23 cellular contexts compared by ENCODE assay signal in the genomic region with DNA sequence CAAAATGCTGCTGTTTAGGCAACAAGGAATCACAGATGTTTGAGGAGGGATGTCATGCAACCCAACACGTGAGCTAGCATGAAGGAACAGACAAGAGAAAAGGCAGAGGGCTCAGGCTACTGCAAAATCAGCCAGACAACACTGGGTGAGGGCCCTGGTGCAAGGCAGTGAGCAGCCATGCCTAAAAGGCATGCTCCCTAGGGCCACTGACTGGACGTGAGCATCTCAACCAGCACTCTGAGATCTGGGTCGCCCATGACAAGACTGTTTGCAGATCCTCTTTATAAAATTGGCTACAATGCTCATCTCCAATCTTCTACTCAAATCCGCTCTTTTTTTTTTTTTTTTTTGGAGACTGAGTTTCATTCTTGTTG. TPM values are rescaled to one million over a fixed set of nuclear protein-coding genes. Genes with fewer than 3 reads are reported as not detected.
"Had no signal": no experiment of that assay in that cellular context is flagged by ENCODE, and none has a peak within 500 bp of the region (broad histone marks: within the 10 kb centered on the region; RNA-seq: fewer than 3 reads in every experiment).

No MANE protein-coding gene starts in this region.

- H3K27ac Mint-ChIP-seq: activated CD4-positive, alpha-beta T cell treated with anti-CD3 and anti-CD28 coated beads for 36 hours; activated naive CD8-positive, alpha-beta T cell; activated T-helper 1 cell treated with anti-CD3 and anti-CD28 coated beads, Interleukin-12 subunit alpha, Interleukin-12 subunit beta, Interleukin-2, Interleukin-4 antibody, amounts not matched to agents 30 ng/mL and 10 ng/mL and 1 ng/mL, durations not matched to agents 14 hours and 24 hours and 36 hours; WTC11 had no signal

- H3K4me3 Mint-ChIP-seq: activated CD4-positive, alpha-beta T cell treated with anti-CD3 and anti-CD28 coated beads for 36 hours; activated naive CD8-positive, alpha-beta T cell; activated T-helper 1 cell treated with anti-CD3 and anti-CD28 coated beads, Interleukin-12 subunit alpha, Interleukin-12 subunit beta, Interleukin-2, Interleukin-4 antibody, amounts not matched to agents 30 ng/mL and 10 ng/mL and 1 ng/mL, durations not matched to agents 14 hours and 24 hours and 36 hours; WTC11 had no signal

- H3K4me1 Mint-ChIP-seq: activated CD4-positive, alpha-beta T cell treated with anti-CD3 and anti-CD28 coated beads for 36 hours had no signal

- DNase-seq: activated CD4-positive, alpha-beta T cell treated with anti-CD3 and anti-CD28 coated beads for 36 hours; activated CD4-positive, alpha-beta T cell treated with anti-CD3 and anti-CD28 coated beads, Interleukin-2, amount 50 U/mL, for 48 hours; activated gamma-delta T cell treated with Interleukin-2 at 50 U/mL for 16 hours; activated T-cell treated with anti-CD3 and anti-CD28 coated beads for 4 hours; foreskin melanocyte; mammary epithelial cell; posterior cingulate gyrus; stimulated activated CD4-positive, alpha-beta T cell treated with anti-CD3 and anti-CD28 coated beads, Interleukin-12 subunit alpha, Interleukin-12 subunit beta, amount 100 ng/mL, for 4 hours; stimulated activated CD4-positive, alpha-beta T cell treated with anti-CD3 and anti-CD28 coated beads, Interleukin-1b, Interleukin-23, amount 100 ng/mL, for 48 hours; stimulated activated CD8-positive, alpha-beta memory T cell treated with anti-CD3 and anti-CD28 coated beads, Interleukin-4, amount 100 ng/mL, for 48 hours; stimulated activated naive CD8-positive, alpha-beta T cell treated with anti-CD3 and anti-CD28 coated beads, Interleukin-15, Interleukin-2, amounts not matched to agents 100 U/mL and 50 U/mL, for 24 hours had no signal

- H3K4me3 ChIP-seq: body of pancreas, heart left ventricle, left lung, tibial artery, vagina had no signal

- H3K4me1 ChIP-seq: body of pancreas had no signal

- H3K27me3 ChIP-seq: body of pancreas, left lung, tibial artery, vagina had no signal

- H3K9me3 ChIP-seq: body of pancreas, neutrophil, tibial artery, vagina had no signal

- H3K27ac ChIP-seq: body of pancreas, left lung, neutrophil, tibial artery, vagina had no signal

- H3K36me3 ChIP-seq: heart left ventricle, left lung, neutrophil, tibial artery, vagina had no signal

- H3K9me3 Mint-ChIP-seq: activated T-helper 1 cell treated with anti-CD3 and anti-CD28 coated beads, Interleukin-12 subunit alpha, Interleukin-12 subunit beta, Interleukin-2, Interleukin-4 antibody, amounts not matched to agents 30 ng/mL and 10 ng/mL and 1 ng/mL, durations not matched to agents 14 hours and 24 hours and 36 hours had no signal

- ATAC-seq: activated CD4-positive, alpha-beta T cell treated with anti-CD3 and anti-CD28 coated beads for 36 hours; body of pancreas; stimulated activated naive CD8-positive, alpha-beta T cell treated with anti-CD3 and anti-CD28 coated beads, Interleukin-15, Interleukin-2, amounts not matched to agents 100 U/mL and 50 U/mL, for 24 hours had no signal

RNA-seq across cellular contexts. Expression of gene KIAA2012, which starts 49.1 kb away (rescaled TPM):
- total RNA-seq: activated CD4-positive, alpha-beta T cell treated with anti-CD3 and anti-CD28 coated beads for 36 hours; activated T-helper 1 cell treated with anti-CD3 and anti-CD28 coated beads, Interleukin-12 subunit alpha, Interleukin-12 subunit beta, Interleukin-2, Interleukin-4 antibody, amounts not matched to agents 30 ng/mL and 10 ng/mL and 1 ng/mL, durations not matched to agents 14 hours and 24 hours and 36 hours; body of pancreas; epithelial cell of proximal tubule; kidney epithelial cell; T-helper 2 cell treated with Interferon-gamma antibody and Interleukin-4, amounts not matched to agents 100 ng/mL and 5 ng/mL, for 36 hours; vagina; WTC11 had no signal
- polyA plus RNA-seq: heart left ventricle, mammary epithelial cell had no signal
